Comparison of ENCODE assay signal across 14 cellular contexts in genomic region chr19:743168-743687, GRCh38. TPM values are rescaled to one million over a fixed set of nuclear protein-coding genes. Genes with fewer than 3 reads are reported as not detected.
DNase-seq lines count a peak whose midpoint lies in the region; ATAC-seq and TF ChIP-seq lines count a peak whose summit lies in the region.
"Had no signal": no experiment of that assay in that cellular context is flagged by ENCODE, and none has a peak within 500 bp of the region (broad histone marks: within the 10 kb centered on the region; RNA-seq: fewer than 3 reads in every experiment).

No MANE protein-coding gene starts in this region.

- H3K4me3 ChIP-seq in body of pancreas = no peak overlapping the region
- H3K4me3 ChIP-seq: coronary artery had no signal

- no peak for ATAC-seq in body of pancreas
- no peak for ATAC-seq in CD4-positive, alpha-beta T cell (ENCODE audit: poor library complexity)
- ATAC-seq: activated naive CD8-positive, alpha-beta T cell treated with anti-CD3 and anti-CD28 coated beads, Interleukin-2, amount 50 U/mL, for 24 hours; naive thymus-derived CD4-positive, alpha-beta T cell; SK-N-SH treated with all-trans-retinoic acid at 6 μM for 48 hours had no signal

- no peak for TF ChIP-seq POLR2A in body of pancreas (IDR thresholded peaks at IDR 0.05)

- no peaks in the 10 kb centered on the region for H3K27me3 ChIP-seq in body of pancreas
- no peaks in the 10 kb centered on the region for H3K27me3 ChIP-seq in CD4-positive, alpha-beta T cell (ENCODE audit: control insufficient read depth, insufficient read depth, low read length)

- H3K4me1 Mint-ChIP-seq in nephron = peaks cover 8% of the 10 kb centered on the region
- H3K4me1 Mint-ChIP-seq in CD4-positive, alpha-beta T cell (ENCODE audit: low read depth) = no peaks in the 10 kb centered on the region
- H3K4me1 Mint-ChIP-seq: activated naive CD8-positive, alpha-beta T cell treated with anti-CD3 and anti-CD28 coated beads, Interleukin-2, amount 50 U/mL, for 24 hours; naive thymus-derived CD4-positive, alpha-beta T cell had no signal

- H3K27ac Mint-ChIP-seq in nephron = peak overlapping the region; percentile 57 to 93 (median 85)
- H3K27ac Mint-ChIP-seq in CD4-positive, alpha-beta T cell = no peak overlapping the region
- H3K27ac Mint-ChIP-seq: activated naive CD8-positive, alpha-beta T cell treated with anti-CD3 and anti-CD28 coated beads, Interleukin-2, amount 50 U/mL, for 24 hours; naive thymus-derived CD4-positive, alpha-beta T cell had no signal

- DNase-seq in DMS79 treated with DMSO at 0.1 percent for 48 hours (lab: John Stamatoyannopoulos, UW) = peak; percentile 98
- DNase-seq in NCI-H187 (lab: John Stamatoyannopoulos, UW) = peak; percentile 67 to 89
- DNase-seq in body of pancreas = peak in 3 of 4 donors; percentile 16 to 35 (median 25)
- no peak for DNase-seq in putamen (ENCODE audit: low spot score)
- DNase-seq in activated effector memory CD4-positive, alpha-beta T cell treated with Interleukin-2 at 50 U/mL for 16 hours = no peak
- DNase-seq in CD4-positive, alpha-beta T cell = no peak
- DNase-seq: activated CD4-positive, CD25-positive, alpha-beta regulatory T cell; activated naive CD8-positive, alpha-beta T cell treated with anti-CD3 and anti-CD28 coated beads, Interleukin-2, amount 50 U/mL, for 24 hours; naive thymus-derived CD4-positive, alpha-beta T cell; NK-92 treated with Interleukin-12 subunit alpha and Interleukin-12 subunit beta, amount 100 ng/mL, for 24 hours had no signal

- POLR2A ChIA-PET in CD4-positive, alpha-beta T cell (lab: Charles Lee) = no interaction called here

- CTCF ChIA-PET in CD4-positive, alpha-beta T cell (lab: Charles Lee) = no interaction called here

- WGBS in body of pancreas, 2 donors = 37 to 51% methylated on average over 5 to 13 of the region's 13 CpGs

- H3K36me3 ChIP-seq in body of pancreas (replicated peaks in 1 of 2; ENCODE audit: insufficient read depth in 1 of 2, low read depth in 2 of 2) = no peaks in the 10 kb centered on the region

- H3K4me3 Mint-ChIP-seq in nephron = no peak overlapping the region
- H3K4me3 Mint-ChIP-seq in CD4-positive, alpha-beta T cell = no peak overlapping the region
- H3K4me3 Mint-ChIP-seq: activated naive CD8-positive, alpha-beta T cell treated with anti-CD3 and anti-CD28 coated beads, Interleukin-2, amount 50 U/mL, for 24 hours; naive thymus-derived CD4-positive, alpha-beta T cell had no signal

- no peaks in the 10 kb centered on the region for H3K4me1 ChIP-seq in body of pancreas

- no peak overlapping the region for H3K27ac ChIP-seq in body of pancreas
- H3K27ac ChIP-seq in CD4-positive, alpha-beta T cell (ENCODE audit: low read depth, low read length) = no peak overlapping the region
- H3K27ac ChIP-seq: coronary artery had no signal

- H3K36me3 Mint-ChIP-seq in nephron (ENCODE audit: low read depth) = peaks cover 28% of the 10 kb centered on the region
- H3K36me3 Mint-ChIP-seq in CD4-positive, alpha-beta T cell (ENCODE audit: low read depth) = no peaks in the 10 kb centered on the region
- H3K36me3 Mint-ChIP-seq: naive thymus-derived CD4-positive, alpha-beta T cell had no signal

- intact Hi-C loops in body of pancreas (cut with DNase I) = no loop called here
- intact Hi-C loops in CD4-positive, alpha-beta T cell (cut with DNase I, micrococcal nuclease) = no loop called here

- H3K27me3 Mint-ChIP-seq in nephron (ENCODE audit: low read depth) = no peaks in the 10 kb centered on the region
- H3K27me3 Mint-ChIP-seq in CD4-positive, alpha-beta T cell = no peaks in the 10 kb centered on the region
- H3K27me3 Mint-ChIP-seq: activated naive CD8-positive, alpha-beta T cell treated with anti-CD3 and anti-CD28 coated beads, Interleukin-2, amount 50 U/mL, for 24 hours had no signal

- H3K9me3 ChIP-seq in body of pancreas = no peaks in the 10 kb centered on the region
- peaks cover 10% of the 10 kb centered on the region for H3K9me3 ChIP-seq in CD4-positive, alpha-beta T cell (ENCODE audit: control insufficient read depth, low read length)

- peaks cover 9% of the 10 kb centered on the region for H3K9me3 Mint-ChIP-seq in nephron
- H3K9me3 Mint-ChIP-seq in CD4-positive, alpha-beta T cell = no peaks in the 10 kb centered on the region
- H3K9me3 Mint-ChIP-seq: activated naive CD8-positive, alpha-beta T cell treated with anti-CD3 and anti-CD28 coated beads, Interleukin-2, amount 50 U/mL, for 24 hours had no signal

- TF ChIP-seq CTCF in body of pancreas (IDR thresholded peaks at IDR 0.05) = no peak
- no peak for TF ChIP-seq CTCF in nephron (IDR thresholded peaks at IDR 0.05; ENCODE audit: unreplicated experiment in 3 of 3)
- TF ChIP-seq CTCF in CD4-positive, alpha-beta T cell (IDR thresholded peaks at IDR 0.05) = no peak

RNA-seq across cellular contexts. Expression of gene MISP, which starts 7.7 kb away (rescaled TPM):
- total RNA-seq in body of pancreas = 1 to 10 TPM in 1 of 2 donors, under 1 TPM in 1; 0.99 to 3.4 TPM
- not detected for total RNA-seq in CD4-positive, alpha-beta T cell
- total RNA-seq: naive thymus-derived CD4-positive, alpha-beta T cell; skeletal muscle tissue had no signal

RNA-seq across cellular contexts. Expression of gene PALM, which starts 34.5 kb away (rescaled TPM):
- total RNA-seq in body of pancreas = 10 to 100 TPM; 14.8 to 32.6 TPM
- not detected for total RNA-seq in CD4-positive, alpha-beta T cell

RNA-seq across cellular contexts. Expression of gene PRSS57, which starts 48.0 kb away (rescaled TPM):
- not detected for total RNA-seq in body of pancreas
- total RNA-seq in CD4-positive, alpha-beta T cell = not detected
- total RNA-seq: skeletal muscle tissue had no signal

RNA-seq across cellular contexts. Expression of gene PTBP1, which starts 54.0 kb away (rescaled TPM):
- total RNA-seq in body of pancreas = 100 to 1,000 TPM in 1 of 2 donors, 10 to 100 TPM in 1; 78.9 to 100 TPM
- 100 to 1,000 TPM; 246 to 252 TPM for total RNA-seq in CD4-positive, alpha-beta T cell

Comparison
In these comparisons a context has a peak if more than half of its experiments do, and no peak if none do; other contexts are left out.
1. DNase-seq: peak in DMS79 treated with DMSO at 0.1 percent for 48 hours (single experiment), NCI-H187 (2 of 2) and body of pancreas (3 of 4); none in putamen (single experiment), activated effector memory CD4-positive, alpha-beta T cell treated with Interleukin-2 at 50 U/mL for 16 hours (single experiment) and CD4-positive, alpha-beta T cell (0 of 10).
2. RNA of gene PALM, which starts 34.5 kb away (total RNA-seq): 14.8 to 32.6 TPM in body of pancreas; not detected in CD4-positive, alpha-beta T cell; every median in the first group is over 10 times any median in the second.